ENCODE assay signal across 2 cellular contexts in the genomic region with DNA sequence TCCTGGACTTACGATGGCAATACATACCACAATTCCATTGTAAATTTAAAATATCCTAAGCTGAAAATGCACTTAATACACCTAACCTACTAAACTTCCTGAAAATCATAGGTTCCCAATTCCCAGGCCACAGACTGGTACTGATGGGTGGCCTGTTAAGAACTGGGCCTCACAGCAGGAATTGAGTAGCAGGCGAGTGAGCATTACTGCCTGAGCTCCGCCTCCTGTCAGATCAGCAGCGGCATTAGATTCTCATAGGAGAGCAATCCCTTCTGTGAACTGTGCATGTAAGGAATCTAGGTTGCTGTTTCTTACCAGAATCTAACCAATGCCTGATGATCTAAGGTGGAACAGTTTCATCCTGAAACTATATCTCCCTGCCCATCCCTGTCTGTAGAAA.
TF ChIP-seq lines count a peak whose summit lies in the region.

No MANE protein-coding gene starts in this region.

TF ChIP-seq in A549, 52 proteins besides CTCF, POLR2A, EP300 and RAD21:
- TF ChIP-seq RCOR1 (IDR thresholded peaks at IDR 0.05; ENCODE audit: low read depth, low read length), result no peak
- TF ChIP-seq BHLHE40 (IDR thresholded peaks at IDR 0.05; ENCODE audit: low read depth, low read length), result no peak

TF ChIP-seq in H1, 55 proteins besides CTCF, POLR2A, EP300 and RAD21:
- no peak for TF ChIP-seq ASH2L (IDR thresholded peaks at IDR 0.05; ENCODE audit: low read length)
- TF ChIP-seq CEBPB (IDR thresholded peaks at IDR 0.05; ENCODE audit: low read depth, low read length), result no peak
- TF ChIP-seq SAP30 (IDR thresholded peaks at IDR 0.05; ENCODE audit: insufficient read depth, insufficient replicate concordance, low read length), result no peak
- no peak for TF ChIP-seq KDM5A (IDR thresholded peaks at IDR 0.05; ENCODE audit: low read length)
- TF ChIP-seq YY1 (IDR thresholded peaks at IDR 0.05; ENCODE audit: low read depth, low read length), result no peak
- TF ChIP-seq SP4 (IDR thresholded peaks at IDR 0.05; ENCODE audit: low read length), result no peak
- TF ChIP-seq SIRT6 (IDR thresholded peaks at IDR 0.05; ENCODE audit: low read length), result no peak
- TF ChIP-seq RBBP5 (IDR thresholded peaks at IDR 0.05; ENCODE audit: borderline replicate concordance, low read depth, low read length), result no peak
- no peak for TF ChIP-seq RFX5 (IDR thresholded peaks at IDR 0.05; ENCODE audit: borderline replicate concordance, low read depth, low read length)
- no peak for TF ChIP-seq CREB1 (IDR thresholded peaks at IDR 0.05)
- TF ChIP-seq RXRA (IDR thresholded peaks at IDR 0.05; ENCODE audit: insufficient read depth, low read depth, low read length), result no peak
- no peak for TF ChIP-seq SP2 (IDR thresholded peaks at IDR 0.05; ENCODE audit: low read length)
- TF ChIP-seq RNF2 (IDR thresholded peaks at IDR 0.05; ENCODE audit: borderline replicate concordance, low read depth, low read length, missing control alignments, poor library complexity, severe bottlenecking), result no peak
- TF ChIP-seq PHF8 (conservative IDR thresholded peaks at IDR 0.05; ENCODE audit: low read depth, low read length), result no peak
- TF ChIP-seq NANOG (IDR thresholded peaks at IDR 0.05; ENCODE audit: insufficient read depth, low read depth, low read length, poor library complexity, severe bottlenecking), result no peak
- TF ChIP-seq HDAC6 (IDR thresholded peaks at IDR 0.05; ENCODE audit: low read depth, low read length), result no peak
- TF ChIP-seq EZH2 (IDR thresholded peaks at IDR 0.05; ENCODE audit: low read depth, low read length, severe bottlenecking), result no peak
- no peak for TF ChIP-seq JUND (IDR thresholded peaks at IDR 0.05; ENCODE audit: low read length)
- no peak for TF ChIP-seq MAFK (IDR thresholded peaks at IDR 0.05; ENCODE audit: low read depth, low read length)
